1 cellular context compared by ENCODE assay signal in the genomic region with DNA sequence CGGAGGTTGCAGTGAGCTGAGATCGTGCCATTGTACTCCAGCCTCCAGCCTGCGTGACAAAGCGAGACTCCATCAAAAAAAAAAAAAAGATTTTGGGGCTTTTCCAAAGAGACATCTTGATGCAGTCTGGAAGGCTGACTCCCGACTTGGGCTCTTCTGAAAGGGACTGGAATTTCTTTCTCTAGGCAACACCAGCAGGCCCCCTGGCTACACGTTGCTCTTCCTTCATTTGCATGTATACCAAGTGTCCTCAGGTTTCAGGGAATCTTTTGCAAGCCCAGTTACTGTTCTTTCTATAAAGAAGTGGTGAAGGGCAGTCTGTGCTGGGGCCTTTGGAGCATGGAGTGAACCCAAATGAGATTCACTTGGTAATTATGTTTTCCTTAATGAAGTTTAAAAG.
TF ChIP-seq lines count a peak whose summit lies in the region.

No MANE protein-coding gene starts in this region.

TF ChIP-seq in GM23338, 12 proteins besides CTCF, POLR2A, EP300 and RAD21 (continued from another document):
- TF ChIP-seq ZNF462 (CRISPR knock-in tag; IDR thresholded peaks at IDR 0.05) (no peak), EZH2phosphoT487 (IDR thresholded peaks at IDR 0.05; ENCODE audit: unreplicated experiment) (no peak)
- TF ChIP-seq, protein P1, sequence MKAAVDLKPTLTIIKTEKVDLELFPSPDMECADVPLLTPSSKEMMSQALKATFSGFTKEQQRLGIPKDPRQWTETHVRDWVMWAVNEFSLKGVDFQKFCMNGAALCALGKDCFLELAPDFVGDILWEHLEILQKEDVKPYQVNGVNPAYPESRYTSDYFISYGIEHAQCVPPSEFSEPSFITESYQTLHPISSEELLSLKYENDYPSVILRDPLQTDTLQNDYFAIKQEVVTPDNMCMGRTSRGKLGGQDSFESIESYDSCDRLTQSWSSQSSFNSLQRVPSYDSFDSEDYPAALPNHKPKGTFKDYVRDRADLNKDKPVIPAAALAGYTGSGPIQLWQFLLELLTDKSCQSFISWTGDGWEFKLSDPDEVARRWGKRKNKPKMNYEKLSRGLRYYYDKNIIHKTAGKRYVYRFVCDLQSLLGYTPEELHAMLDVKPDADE (IDR thresholded peaks at IDR 0.05) = no peak
